21 cellular contexts compared by ENCODE assay signal in the genomic region with DNA sequence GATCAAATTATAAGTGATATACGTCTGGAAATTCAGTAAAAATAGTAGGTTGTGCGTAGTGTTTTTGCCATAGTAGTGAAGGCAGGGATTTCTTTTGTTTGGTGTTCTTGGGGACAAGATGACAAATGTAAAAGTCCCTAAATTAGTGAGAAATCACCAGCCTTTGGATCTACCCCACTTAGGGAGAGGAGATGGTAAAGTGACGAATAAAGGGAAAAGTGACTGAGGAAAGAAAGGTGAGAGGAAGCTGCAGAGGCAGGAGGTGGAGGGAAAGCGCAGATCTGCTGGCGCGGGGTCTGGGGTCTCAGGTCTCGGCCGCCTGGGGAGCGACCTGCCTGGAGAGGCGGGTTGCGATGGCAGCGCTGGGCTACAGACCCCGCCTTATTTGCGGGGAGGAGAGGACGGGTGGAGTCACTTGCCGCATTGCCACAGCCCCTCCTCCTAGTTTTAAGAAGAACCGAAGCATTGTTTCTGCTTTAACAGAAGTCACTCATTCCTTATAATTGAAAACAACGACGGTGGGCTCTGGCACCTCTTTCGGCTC. TPM values are rescaled to one million over a fixed set of nuclear protein-coding genes. Genes with fewer than 3 reads are reported as not detected.
DNase-seq lines count a peak whose midpoint lies in the region; ATAC-seq and TF ChIP-seq lines count a peak whose summit lies in the region.
"Had no signal": no experiment of that assay in that cellular context is flagged by ENCODE, and none has a peak within 500 bp of the region (broad histone marks: within the 10 kb centered on the region; RNA-seq: fewer than 3 reads in every experiment).

No MANE protein-coding gene starts in this region.

- H3K4me3 Mint-ChIP-seq in GM23338: peak overlapping the region; percentile 91
- H3K4me3 Mint-ChIP-seq in neural crest cell: peak overlapping the region; percentile 89
- H3K4me3 Mint-ChIP-seq: activated CD4-positive, alpha-beta memory T cell treated with anti-CD3 and anti-CD28 coated beads for 36 hours had no signal

- ATAC-seq in GM23338: peak; percentile 79
- ATAC-seq: left lobe of liver had no signal

- H4K20me1 ChIP-seq in GM23338 (replicated peaks; ENCODE audit: insufficient read depth): no peaks in the 10 kb centered on the region
- H4K20me1 ChIP-seq: BLaER1 had no signal

- H3K4me1 Mint-ChIP-seq in GM23338 (peaks cover 59% of the 10 kb centered on the region), neural crest cell (peaks cover 55% of the 10 kb centered on the region)

- no peaks in the 10 kb centered on the region for H3K36me3 ChIP-seq in GM23338 (ENCODE audit: insufficient read depth)
- H3K36me3 ChIP-seq: BLaER1, right atrium auricular region, uterus had no signal

- peaks cover 48% of the 10 kb centered on the region for H3K4me1 ChIP-seq in GM23338 (ENCODE audit: insufficient read depth)
- H3K4me1 ChIP-seq: BLaER1, uterus had no signal

- no peaks in the 10 kb centered on the region for H3K27me3 ChIP-seq in GM23338 (ENCODE audit: insufficient read depth)
- H3K27me3 ChIP-seq: BLaER1 had no signal

- TF ChIP-seq POLR2A in erythroblast (IDR thresholded peaks at IDR 0.05; ENCODE audit: low read length): no peak

- peaks cover 17% of the 10 kb centered on the region for H3K79me2 ChIP-seq in GM23338 (replicated peaks; ENCODE audit: insufficient read depth)

- H3K4me2 ChIP-seq in GM23338: peak overlapping the region; percentile 72
- H3K4me2 ChIP-seq: BLaER1 had no signal

- H3K9me3 Mint-ChIP-seq in GM23338 (no peaks in the 10 kb centered on the region), neural crest cell (no peaks in the 10 kb centered on the region)
- H3K9me3 Mint-ChIP-seq: activated T-helper 2 cell treated with anti-CD3 and anti-CD28 coated beads, Interferon-gamma antibody, Interleukin-2, Interleukin-4, amounts not matched to agents 10 μg/mL and 5 μg/mL and 100 μg/mL, durations not matched to agents 14 hours and 24 hours and 36 hours had no signal

- TF ChIP-seq CTCF in GM23338 (conservative IDR thresholded peaks at IDR 0.05; ENCODE audit: low read depth in 2 of 2): no peak
- no peak for TF ChIP-seq CTCF in neural crest cell (conservative IDR thresholded peaks at IDR 0.05)

- H3K27ac ChIP-seq in GM23338 (ENCODE audit: low read depth): peak overlapping the region; percentile 100
- H3K27ac ChIP-seq: BLaER1, right atrium auricular region, uterus had no signal

- H3K4me3 ChIP-seq in GM23338: peak overlapping the region; percentile 57
- H3K4me3 ChIP-seq: BLaER1, right atrium auricular region, uterus had no signal

- H3K9me2 ChIP-seq in GM23338 (ENCODE audit: insufficient read depth): no peaks in the 10 kb centered on the region

- H2AFZ ChIP-seq in GM23338: no peak overlapping the region

- H3K36me3 Mint-ChIP-seq in GM23338 (ENCODE audit: low read depth) (peaks cover 4% of the 10 kb centered on the region; the same call in 2 of the 3 replicates), neural crest cell (ENCODE audit: low read depth) (no peaks in the 10 kb centered on the region)

- peak; percentile 90 for DNase-seq in GM23338 (ENCODE audit: low spot score)
- peak; percentile 73 for DNase-seq in NCI-H2227 (lab: John Stamatoyannopoulos, UW; ENCODE audit: unreplicated experiment)
- DNase-seq in erythroblast (lab: John Stamatoyannopoulos, UW): peak; percentile 76 to 82
- peak; percentile 52 for DNase-seq in neural crest cell (ENCODE audit: low read depth, low spot score)
- no peak for DNase-seq in HT-29 (ENCODE audit: low spot score)
- DNase-seq in NCI-H510A (lab: John Stamatoyannopoulos, UW): no peak
- no peak for DNase-seq in NCI-H128 (lab: John Stamatoyannopoulos, UW; ENCODE audit: unreplicated experiment)
- DNase-seq: activated CD4-positive, alpha-beta memory T cell treated with anti-CD3 and anti-CD28 coated beads for 36 hours; foreskin melanocyte; Karpas-422; NCI-H1694; NCI-H82; RPMI8226; stimulated activated CD4-positive, alpha-beta T cell treated with anti-CD3 and anti-CD28 coated beads, Interleukin-2, amount 100 ng/mL, for 48 hours; uterus had no signal

- peak overlapping the region; percentile 98 for H3K27ac Mint-ChIP-seq in GM23338
- peak overlapping the region; percentile 99 for H3K27ac Mint-ChIP-seq in neural crest cell (ENCODE audit: unreplicated experiment)
- H3K27ac Mint-ChIP-seq: activated CD4-positive, alpha-beta memory T cell treated with anti-CD3 and anti-CD28 coated beads for 36 hours; activated T-helper 2 cell treated with anti-CD3 and anti-CD28 coated beads, Interferon-gamma antibody, Interleukin-2, Interleukin-4, amounts not matched to agents 10 μg/mL and 5 μg/mL and 100 μg/mL, durations not matched to agents 14 hours and 24 hours and 36 hours had no signal

- no peaks in the 10 kb centered on the region; the same call in 1 of the 2 replicates for H3F3A ChIP-seq in GM23338 (replicated peaks; ENCODE audit: low read depth)

- H3K27me3 Mint-ChIP-seq in GM23338 (ENCODE audit: insufficient read depth, low read depth, poor library complexity) (peaks cover 17% of the 10 kb centered on the region), neural crest cell (ENCODE audit: low read depth) (no peaks in the 10 kb centered on the region)

TF ChIP-seq in GM23338, 12 proteins besides CTCF, POLR2A, EP300 and RAD21:
- TF ChIP-seq POLR2AphosphoS5 (IDR thresholded peaks at IDR 0.05; ENCODE audit: low read depth): peak; percentile 82
- no peak for TF ChIP-seq ZNF114 (CRISPR knock-in tag; IDR thresholded peaks at IDR 0.05)

RNA-seq across cellular contexts. Expression of a gene that starts 3.4 kb away (rescaled TPM):
- 96.4 and 99.2 TPM in 2 replicates for total RNA-seq in GM23338 (2014; rRNA removed; shearing (Covaris generic))
- polyA plus RNA-seq in GM23338 (2016; fragmentation: Nextera tagmentation; extraction: Ambion mirVana): 28.9 and 35.3 TPM in 2 replicates
- 73.2 and 76.3 TPM in 2 replicates for total RNA-seq in neural crest cell
- not detected in 2 replicates for total RNA-seq in HT-29 (2014; rRNA removed; shearing (Covaris generic))
- total RNA-seq: activated CD4-positive, alpha-beta memory T cell treated with anti-CD3 and anti-CD28 coated beads for 36 hours; myocyte; right atrium auricular region; T-helper 2 cell treated with Interferon-gamma antibody and Interleukin-4, amounts not matched to agents 100 ng/mL and 5 ng/mL, for 36 hours had no signal

Comparison
In these comparisons a context has a peak if more than half of its experiments do, and no peak if none do; other contexts are left out.
1. DNase-seq: peak in GM23338 (single experiment), NCI-H2227 (single experiment), erythroblast (2 of 2) and neural crest cell (single experiment); none in HT-29 (single experiment), NCI-H510A (single experiment) and NCI-H128 (single experiment).
2. RNA of a gene that starts 3.4 kb away (total RNA-seq): 96.4 to 99.2 TPM in GM23338 and 73.2 to 76.3 TPM in neural crest cell; not detected in HT-29; every median in the first group is over 10 times any median in the second.